In the genomic region with DNA sequence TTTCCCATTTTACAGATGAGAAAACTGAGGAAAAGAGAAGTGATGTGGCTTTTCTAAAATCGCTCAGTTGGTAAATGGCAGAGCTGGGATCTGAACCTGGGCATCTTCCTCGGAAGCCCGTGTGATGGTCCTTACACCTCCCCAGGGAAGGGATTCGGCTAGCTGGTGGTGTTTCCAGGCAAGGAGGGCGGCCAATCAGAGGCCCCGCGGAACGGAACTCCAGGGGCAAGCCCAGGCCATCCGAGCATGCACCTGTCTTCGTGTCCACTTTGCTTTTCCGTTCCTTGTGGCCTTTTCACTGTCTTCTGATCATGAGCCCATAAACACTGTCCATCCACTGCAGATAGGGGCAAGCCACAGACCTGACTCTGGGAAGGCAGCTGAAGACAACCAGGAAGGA, we compare ENCODE assay signal across 21 cellular contexts.
"Had no signal": no experiment of that assay in that cellular context is flagged by ENCODE, and none has a peak within 500 bp of the region (broad histone marks: within the 10 kb centered on the region; RNA-seq: fewer than 3 reads in every experiment).

No MANE protein-coding gene starts in this region.

- H3K36me3 Mint-ChIP-seq: mesothelial cell of epicardium; naive thymus-derived CD4-positive, alpha-beta T cell; natural killer cell treated with Interleukin-12 subunit alpha and Interleukin-12 subunit beta and Interleukin-15 and Interleukin-18, amount 100 ng/mL, for 72 hours; stimulated activated naive B cell treated with anti-CD40 and anti-IgM and Interleukin-4, amounts not matched to agents 10 μg/mL and 1 μg/mL and 100 μg/mL, for 72 hours; type B pancreatic cell had no signal

- H3K27me3 Mint-ChIP-seq: natural killer cell treated with Interleukin-12 subunit alpha and Interleukin-12 subunit beta and Interleukin-15 and Interleukin-18, amount 100 ng/mL, for 72 hours; stimulated activated naive B cell treated with anti-CD40 and anti-IgM and Interleukin-4, amounts not matched to agents 10 μg/mL and 1 μg/mL and 100 μg/mL, for 72 hours had no signal

- H3K27ac Mint-ChIP-seq: mesothelial cell of epicardium; naive thymus-derived CD4-positive, alpha-beta T cell; natural killer cell treated with Interleukin-12 subunit alpha and Interleukin-12 subunit beta and Interleukin-15 and Interleukin-18, amount 100 ng/mL, for 72 hours; progenitor cell of endocrine pancreas; stimulated activated naive B cell treated with anti-CD40 and anti-IgM and Interleukin-4, amounts not matched to agents 10 μg/mL and 1 μg/mL and 100 μg/mL, for 72 hours; type B pancreatic cell had no signal

- H3K27ac ChIP-seq: hepatocyte, left lung, ovary, right atrium auricular region, right lobe of liver, stomach, tibial nerve, uterus had no signal

- H3K4me1 Mint-ChIP-seq: mesothelial cell of epicardium; naive thymus-derived CD4-positive, alpha-beta T cell; stimulated activated naive B cell treated with anti-CD40 and anti-IgM and Interleukin-4, amounts not matched to agents 10 μg/mL and 1 μg/mL and 100 μg/mL, for 72 hours had no signal

- H3K4me3 Mint-ChIP-seq: mesothelial cell of epicardium; naive thymus-derived CD4-positive, alpha-beta T cell; natural killer cell treated with Interleukin-12 subunit alpha and Interleukin-12 subunit beta and Interleukin-15 and Interleukin-18, amount 100 ng/mL, for 72 hours; stimulated activated naive B cell treated with anti-CD40 and anti-IgM and Interleukin-4, amounts not matched to agents 10 μg/mL and 1 μg/mL and 100 μg/mL, for 72 hours; type B pancreatic cell had no signal

- H3K27me3 ChIP-seq: ovary, right atrium auricular region, right lobe of liver had no signal

- DNase-seq: left colon; left lung; mesendoderm; naive thymus-derived CD4-positive, alpha-beta T cell; ovary; right lobe of liver; stimulated activated CD4-positive, alpha-beta T cell treated with anti-CD3 and anti-CD28 coated beads, Interleukin-12 subunit alpha, Interleukin-12 subunit beta, amount 100 ng/mL, for 4 hours; stimulated activated CD4-positive, alpha-beta T cell treated with anti-CD3 and anti-CD28 coated beads, Interleukin-15, amount 100 ng/mL, for 24 hours; stimulated activated CD4-positive, alpha-beta T cell treated with anti-CD3 and anti-CD28 coated beads, Interleukin-2, amount 100 ng/mL, for 24 hours; stimulated activated CD4-positive, alpha-beta T cell treated with anti-CD3 and anti-CD28 coated beads, Interleukin-4, amount 100 ng/mL, for 1 hour; stimulated activated naive B cell treated with anti-CD40 and anti-IgM and Interleukin-4, amounts not matched to agents 10 μg/mL and 1 μg/mL and 100 μg/mL, for 72 hours; stimulated activated naive CD8-positive, alpha-beta T cell treated with anti-CD3 and anti-CD28 coated beads, Interleukin-15, Interleukin-2, amounts not matched to agents 100 U/mL and 50 U/mL, for 24 hours; stomach; uterus had no signal

- H3K9me3 Mint-ChIP-seq: mesothelial cell of epicardium; naive thymus-derived CD4-positive, alpha-beta T cell; natural killer cell treated with Interleukin-12 subunit alpha and Interleukin-12 subunit beta and Interleukin-15 and Interleukin-18, amount 100 ng/mL, for 72 hours; stimulated activated naive B cell treated with anti-CD40 and anti-IgM and Interleukin-4, amounts not matched to agents 10 μg/mL and 1 μg/mL and 100 μg/mL, for 72 hours; type B pancreatic cell had no signal
